ENCODE assay signal across 9 cellular contexts in the genomic region with DNA sequence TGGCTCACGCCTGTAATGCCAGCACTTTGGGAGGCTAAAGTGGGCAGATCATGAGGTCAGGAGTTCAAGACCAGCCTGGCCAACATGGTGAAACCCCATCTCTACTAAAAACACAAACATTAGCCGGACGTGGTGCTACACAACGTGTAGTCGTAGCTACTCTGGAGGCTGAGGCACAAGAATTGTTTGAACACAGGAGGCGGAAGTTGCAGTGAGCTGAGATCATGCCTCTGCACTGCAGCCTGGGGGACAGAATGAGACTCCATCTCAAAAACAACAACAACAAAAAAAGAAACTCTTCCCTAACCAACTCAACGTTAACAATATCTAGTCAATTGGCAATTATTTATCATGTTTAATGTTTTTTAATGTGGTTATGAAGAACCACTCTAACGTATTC.
DNase-seq lines count a peak whose midpoint lies in the region; ATAC-seq, FAIRE-seq and TF ChIP-seq lines count a peak whose summit lies in the region.
"Had no signal": no experiment of that assay in that cellular context is flagged by ENCODE, and none has a peak within 500 bp of the region (broad histone marks: within the 10 kb centered on the region; RNA-seq: fewer than 3 reads in every experiment).

No MANE protein-coding gene starts in this region.

- peak overlapping the region; percentile 81 for H3K27ac Mint-ChIP-seq in activated T-cell treated with anti-CD3 and anti-CD28 coated beads, Interleukin-2, amount 50 U/mL, for 24 hours
- H3K27ac Mint-ChIP-seq in activated T-helper 17 cell treated with anti-CD3 and anti-CD28 coated beads, Interleukin-2, amount 50 U/mL, for 72 hours, result peak overlapping the region; percentile 82

- intact Hi-C loops in thyroid gland (cut with DNase I), result no loop called here

- H3K9ac ChIP-seq in keratinocyte (ENCODE audit: control insufficient read depth, extremely low read depth, insufficient read depth, low read length), result no peak overlapping the region

- H4K20me1 ChIP-seq in keratinocyte (ENCODE audit: control insufficient read depth, extremely low read depth, insufficient read depth, low read length), result no peaks in the 10 kb centered on the region

- no peaks in the 10 kb centered on the region for H3K36me3 Mint-ChIP-seq in activated T-cell treated with anti-CD3 and anti-CD28 coated beads, Interleukin-2, amount 50 U/mL, for 24 hours (ENCODE audit: low read depth)
- H3K36me3 Mint-ChIP-seq in activated T-helper 17 cell treated with anti-CD3 and anti-CD28 coated beads, Interleukin-2, amount 50 U/mL, for 72 hours (ENCODE audit: low read depth), result no peaks in the 10 kb centered on the region

- H3K4me3 Mint-ChIP-seq in activated T-cell treated with anti-CD3 and anti-CD28 coated beads, Interleukin-2, amount 50 U/mL, for 24 hours, result peak overlapping the region; percentile 23
- peak overlapping the region; percentile 50 for H3K4me3 Mint-ChIP-seq in activated T-helper 17 cell treated with anti-CD3 and anti-CD28 coated beads, Interleukin-2, amount 50 U/mL, for 72 hours

- no peak for FAIRE-seq in keratinocyte (lab: Jason Lieb, UNC)

- H3K4me1 ChIP-seq in keratinocyte (ENCODE audit: control insufficient read depth, extremely low read depth, insufficient read depth, low read length) (peaks cover 26% of the 10 kb centered on the region), thyroid gland (peaks cover 12 to 23% of the 10 kb centered on the region in 2 donors)

- TF ChIP-seq CTCF in keratinocyte (optimal IDR thresholded peaks at IDR 0.05 in 1 of 3, IDR thresholded peaks at IDR 0.05 in 1 of 3, conservative IDR thresholded peaks at IDR 0.05 in 1 of 3; ENCODE audit: extremely low read depth in 1 of 3, insufficient read depth in 2 of 3, low read length in 3 of 3) (no peak), thyroid gland (IDR thresholded peaks at IDR 0.05) (no peak)

- H2AFZ ChIP-seq in keratinocyte (ENCODE audit: control insufficient read depth, low read length), result no peak overlapping the region

- dilution Hi-C loops in keratinocyte (cut with MboI; ENCODE audit: extremely low pct_ligation_motif_present, low sequenced_read_pairs), result no loop called here

- no peaks in the 10 kb centered on the region for H3K9me1 ChIP-seq in keratinocyte (ENCODE audit: control insufficient read depth, extremely low read depth, insufficient read depth, low read length)

- H3K79me2 ChIP-seq in keratinocyte (ENCODE audit: control insufficient read depth, insufficient read depth, low read length), result no peaks in the 10 kb centered on the region

- H3K36me3 ChIP-seq in keratinocyte (ENCODE audit: control insufficient read depth in 2 of 2, extremely low read depth in 1 of 2, insufficient read depth in 2 of 2, low read length in 2 of 2), result no peaks in the 10 kb centered on the region
- H3K36me3 ChIP-seq in thyroid gland, result no peaks in the 10 kb centered on the region

- H3K9me3 ChIP-seq in keratinocyte (ENCODE audit: control insufficient read depth, low read depth, low read length) (no peaks in the 10 kb centered on the region), thyroid gland (no peaks in the 10 kb centered on the region)

- H3K4me2 ChIP-seq in keratinocyte (ENCODE audit: control insufficient read depth, extremely low read depth, insufficient read depth, low read depth, low read length), result no peak overlapping the region

- H3K27ac ChIP-seq in keratinocyte (ENCODE audit: control insufficient read depth, insufficient read depth, low read length) (peak overlapping the region; percentile 11), thyroid gland (peak overlapping the region in 2 of 3 donors; percentile 32 to 62)

- no peak overlapping the region for H3K4me3 ChIP-seq in keratinocyte (ENCODE audit: control insufficient read depth in 2 of 3, extremely low read depth in 1 of 3, insufficient read depth in 2 of 3, low read depth in 1 of 3, low read length in 3 of 3)
- no peak overlapping the region for H3K4me3 ChIP-seq in thyroid gland (replicated peaks in 1 of 3)

- H3K4me1 Mint-ChIP-seq in activated T-cell treated with anti-CD3 and anti-CD28 coated beads, Interleukin-2, amount 50 U/mL, for 24 hours (ENCODE audit: low read depth), result peaks cover 36% of the 10 kb centered on the region
- peaks cover 15% of the 10 kb centered on the region for H3K4me1 Mint-ChIP-seq in activated T-helper 17 cell treated with anti-CD3 and anti-CD28 coated beads, Interleukin-2, amount 50 U/mL, for 72 hours

- no peaks in the 10 kb centered on the region for H3K27me3 ChIP-seq in keratinocyte (ENCODE audit: control insufficient read depth, extremely low read depth, insufficient read depth, low read length)
- H3K27me3 ChIP-seq in thyroid gland, result no peaks in the 10 kb centered on the region

- TF ChIP-seq POLR2A in thyroid gland (IDR thresholded peaks at IDR 0.05), result no peak

- H3K27me3 Mint-ChIP-seq in activated T-cell treated with anti-CD3 and anti-CD28 coated beads, Interleukin-2, amount 50 U/mL, for 24 hours, result peaks cover 7% of the 10 kb centered on the region
- H3K27me3 Mint-ChIP-seq in activated T-helper 17 cell treated with anti-CD3 and anti-CD28 coated beads, Interleukin-2, amount 50 U/mL, for 72 hours, result no peaks in the 10 kb centered on the region

- no peak for DNase-seq in activated T-cell treated with anti-CD3 and anti-CD28 coated beads, Interleukin-2, amount 50 U/mL, for 24 hours
- DNase-seq in activated T-cell treated with anti-CD3 and anti-CD28 coated beads, Interleukin-2, amount 50 U/mL, for 1 hour, result no peak
- DNase-seq in keratinocyte (ENCODE audit: low read depth, low spot score) (no peak), thyroid gland (no peak), SK-N-DZ (ENCODE audit: low spot score) (no peak)
- no peak for DNase-seq in activated CD4-positive, CD25-positive, alpha-beta regulatory T cell treated with anti-CD3 and anti-CD28 coated beads, Interleukin-2, amount 50 U/mL, for 72 hours
- DNase-seq: NCI-H345 had no signal

- ATAC-seq in activated T-helper 17 cell treated with anti-CD3 and anti-CD28 coated beads, Interleukin-2, amount 50 U/mL, for 72 hours (replicated peaks), result no peak
- ATAC-seq in HG02798 (IDR thresholded peaks at IDR 0.05; ENCODE audit: poor library complexity, unreplicated experiment), result no peak

- WGBS in thyroid gland, 2 donors, result 80 to 93% methylated on average over 8 of the region's 8 CpGs

- no peaks in the 10 kb centered on the region for H3K9me3 Mint-ChIP-seq in activated T-cell treated with anti-CD3 and anti-CD28 coated beads, Interleukin-2, amount 50 U/mL, for 24 hours
- H3K9me3 Mint-ChIP-seq in activated T-helper 17 cell treated with anti-CD3 and anti-CD28 coated beads, Interleukin-2, amount 50 U/mL, for 72 hours, result no peaks in the 10 kb centered on the region
